Comparison of ENCODE assay signal across 14 cellular contexts in the genomic region with DNA sequence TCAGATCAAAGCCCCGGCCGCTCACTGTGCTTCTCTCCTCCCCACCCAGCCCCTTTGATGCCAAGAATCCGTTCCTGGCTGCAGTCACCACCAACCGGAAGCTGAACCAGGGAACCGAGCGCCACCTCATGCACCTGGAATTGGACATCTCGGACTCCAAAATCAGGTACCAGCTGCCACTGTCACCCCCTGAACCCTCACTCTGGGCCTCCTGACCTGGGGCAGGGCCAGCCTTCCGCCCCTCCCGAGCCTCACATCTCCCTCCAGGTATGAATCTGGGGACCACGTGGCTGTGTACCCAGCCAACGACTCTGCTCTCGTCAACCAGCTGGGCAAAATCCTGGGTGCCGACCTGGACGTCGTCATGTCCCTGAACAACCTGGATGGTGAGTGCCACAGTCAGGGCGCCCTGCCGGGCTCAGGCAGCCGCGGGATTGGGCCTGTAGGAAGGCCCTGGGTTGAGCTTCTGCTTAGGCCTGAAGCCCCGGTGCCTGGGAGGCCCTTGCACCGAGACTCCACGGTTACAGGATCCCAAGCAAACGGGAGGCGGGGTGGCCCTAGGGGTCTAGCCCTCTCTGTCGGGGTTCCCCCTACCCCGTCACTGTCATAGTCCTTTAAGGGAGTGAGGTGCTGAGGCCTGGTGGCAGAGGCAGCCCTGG.
"Had no signal": no experiment of that assay in that cellular context is flagged by ENCODE, and none has a peak within 500 bp of the region (broad histone marks: within the 10 kb centered on the region; RNA-seq: fewer than 3 reads in every experiment).

No MANE protein-coding gene starts in this region.

- H3K4me1 Mint-ChIP-seq: activated CD4-positive, alpha-beta T cell treated with anti-CD3 and anti-CD28 coated beads, Interleukin-2, amount 10 ng/mL, durations not matched to agents 7 days and 5 days; activated naive CD8-positive, alpha-beta T cell treated with anti-CD3 and anti-CD28 coated beads for 36 hours had no signal

- ATAC-seq: effector memory CD8-positive, alpha-beta T cell; gastroesophageal sphincter; stimulated activated naive B cell treated with anti-CD40 and anti-IgM and Interleukin-4, amounts not matched to agents 10 μg/mL and 1 μg/mL and 100 μg/mL, for 72 hours had no signal

- H3K9me3 ChIP-seq: gastroesophageal sphincter, tibial nerve had no signal

- H3K27ac Mint-ChIP-seq: activated CD4-positive, alpha-beta T cell treated with anti-CD3 and anti-CD28 coated beads, Interleukin-2, amount 10 ng/mL, durations not matched to agents 7 days and 5 days; activated naive CD8-positive, alpha-beta T cell treated with anti-CD3 and anti-CD28 coated beads for 36 hours; activated T-helper 1 cell treated with anti-CD3 and anti-CD28 coated beads, Interleukin-12 subunit alpha, Interleukin-12 subunit beta, Interleukin-2, Interleukin-4 antibody, amounts not matched to agents 30 ng/mL and 10 ng/mL and 1 ng/mL, durations not matched to agents 14 hours and 24 hours and 36 hours; dendritic cell treated with granulocyte-macrophage colony-stimulating factor and Interleukin-4, amounts not matched to agents 40 ng/mL and 50 ng/mL, for 4 days; stimulated activated naive B cell treated with anti-CD40 and anti-IgM and Interleukin-4, amounts not matched to agents 10 μg/mL and 1 μg/mL and 100 μg/mL, for 72 hours had no signal

- FAIRE-seq: islet of Langerhans had no signal

- H3K27ac ChIP-seq: brain microvascular endothelial cell, epithelial cell of prostate had no signal

- H3K4me3 ChIP-seq: gastroesophageal sphincter, tibial nerve had no signal

- H3K36me3 Mint-ChIP-seq: activated naive CD8-positive, alpha-beta T cell treated with anti-CD3 and anti-CD28 coated beads for 36 hours had no signal

- H3K27me3 ChIP-seq: brain microvascular endothelial cell, gastroesophageal sphincter, tibial nerve had no signal

- H3K4me3 Mint-ChIP-seq: activated CD4-positive, alpha-beta T cell treated with anti-CD3 and anti-CD28 coated beads, Interleukin-2, amount 10 ng/mL, durations not matched to agents 7 days and 5 days; activated naive CD8-positive, alpha-beta T cell treated with anti-CD3 and anti-CD28 coated beads for 36 hours; activated T-helper 1 cell treated with anti-CD3 and anti-CD28 coated beads, Interleukin-12 subunit alpha, Interleukin-12 subunit beta, Interleukin-2, Interleukin-4 antibody, amounts not matched to agents 30 ng/mL and 10 ng/mL and 1 ng/mL, durations not matched to agents 14 hours and 24 hours and 36 hours; dendritic cell treated with granulocyte-macrophage colony-stimulating factor and Interleukin-4, amounts not matched to agents 40 ng/mL and 50 ng/mL, for 4 days; effector memory CD8-positive, alpha-beta T cell; stimulated activated naive B cell treated with anti-CD40 and anti-IgM and Interleukin-4, amounts not matched to agents 10 μg/mL and 1 μg/mL and 100 μg/mL, for 72 hours had no signal

- DNase-seq: activated CD4-positive, alpha-beta T cell treated with anti-CD3 and anti-CD28 coated beads, Interleukin-2, amount 10 ng/mL, durations not matched to agents 7 days and 5 days; activated CD8-positive, alpha-beta memory T cell treated with anti-CD3 and anti-CD28 coated beads for 24 hours; activated naive CD8-positive, alpha-beta T cell treated with anti-CD3 and anti-CD28 coated beads for 36 hours; brain microvascular endothelial cell; effector memory CD8-positive, alpha-beta T cell; stimulated activated naive B cell treated with anti-CD40 and anti-IgM and Interleukin-4, amounts not matched to agents 10 μg/mL and 1 μg/mL and 100 μg/mL, for 72 hours; substantia nigra; T-helper 9 cell had no signal

- H3K9me3 Mint-ChIP-seq: activated CD4-positive, alpha-beta T cell treated with anti-CD3 and anti-CD28 coated beads, Interleukin-2, amount 10 ng/mL, durations not matched to agents 7 days and 5 days; activated naive CD8-positive, alpha-beta T cell treated with anti-CD3 and anti-CD28 coated beads for 36 hours; activated T-helper 1 cell treated with anti-CD3 and anti-CD28 coated beads, Interleukin-12 subunit alpha, Interleukin-12 subunit beta, Interleukin-2, Interleukin-4 antibody, amounts not matched to agents 30 ng/mL and 10 ng/mL and 1 ng/mL, durations not matched to agents 14 hours and 24 hours and 36 hours; dendritic cell treated with granulocyte-macrophage colony-stimulating factor and Interleukin-4, amounts not matched to agents 40 ng/mL and 50 ng/mL, for 4 days; effector memory CD8-positive, alpha-beta T cell; stimulated activated naive B cell treated with anti-CD40 and anti-IgM and Interleukin-4, amounts not matched to agents 10 μg/mL and 1 μg/mL and 100 μg/mL, for 72 hours had no signal

- H3K27me3 Mint-ChIP-seq: activated CD4-positive, alpha-beta T cell treated with anti-CD3 and anti-CD28 coated beads, Interleukin-2, amount 10 ng/mL, durations not matched to agents 7 days and 5 days; activated naive CD8-positive, alpha-beta T cell treated with anti-CD3 and anti-CD28 coated beads for 36 hours; dendritic cell treated with granulocyte-macrophage colony-stimulating factor and Interleukin-4, amounts not matched to agents 40 ng/mL and 50 ng/mL, for 4 days; effector memory CD8-positive, alpha-beta T cell; stimulated activated naive B cell treated with anti-CD40 and anti-IgM and Interleukin-4, amounts not matched to agents 10 μg/mL and 1 μg/mL and 100 μg/mL, for 72 hours had no signal
